Comparison of ENCODE assay signal across 1 cellular context in genomic region chr17:28750178-28751047, GRCh38.
TF ChIP-seq lines count a peak whose summit lies in the region.

No MANE protein-coding gene starts in this region.

TF ChIP-seq in K562, 482 proteins besides CTCF, POLR2A, EP300 and RAD21 (continued from another document and continues in another):
- TF ChIP-seq ZHX1 (conservative IDR thresholded peaks at IDR 0.05; ENCODE audit: low read length) (no peak; the same call in 1 of the 2 replicates), NCOA2 (IDR thresholded peaks at IDR 0.05; ENCODE audit: partially characterized antibody in 2 of 2) (no peak), PHB2 (IDR thresholded peaks at IDR 0.05; ENCODE audit: low read depth) (no peak), FOXJ3 (CRISPR knock-in tag; IDR thresholded peaks at IDR 0.05) (no peak), TAF9B (IDR thresholded peaks at IDR 0.05; ENCODE audit: partially characterized antibody) (no peak), PTBP1 (IDR thresholded peaks at IDR 0.05; ENCODE audit: low read depth, low read length) (no peak), CEBPB (tag; IDR thresholded peaks at IDR 0.05) (peak; percentile 42; the same call in 1 of the 2 replicates), ZNF232 (CRISPR knock-in tag; IDR thresholded peaks at IDR 0.05) (no peak), TRIM28 (IDR thresholded peaks at IDR 0.05) (peak; percentile 28; the same call in 1 of the 2 replicates), ZNF133 (CRISPR knock-in tag; IDR thresholded peaks at IDR 0.05) (no peak), CHD2 (IDR thresholded peaks at IDR 0.05; ENCODE audit: low read depth, low read length) (0 out of 2 replicates have a peak, but pooled peaks have one; percentile 4), KLF6 (CRISPR knock-in tag; IDR thresholded peaks at IDR 0.05; ENCODE audit: borderline replicate concordance) (no peak), VEZF1 (CRISPR knock-in tag; IDR thresholded peaks at IDR 0.05) (peak; percentile 81), TBL1XR1 (IDR thresholded peaks at IDR 0.05; ENCODE audit: low read length in 2 of 2) (peak; percentile 24 to 29; a peak in 1 of 4 replicates), TCF15 (CRISPR knock-in tag; IDR thresholded peaks at IDR 0.05) (no peak), ETS2 (tag; IDR thresholded peaks at IDR 0.05; ENCODE audit: borderline replicate concordance, poor library complexity, severe bottlenecking) (no peak), ARID3B (CRISPR knock-in tag; IDR thresholded peaks at IDR 0.05; ENCODE audit: borderline replicate concordance) (no peak), MECOM (CRISPR knock-in tag; IDR thresholded peaks at IDR 0.05) (no peak), POLR2H (tag; IDR thresholded peaks at IDR 0.05; ENCODE audit: low read depth) (0 out of 2 replicates have a peak, but pooled peaks have one; percentile 46), ZNF282 (CRISPR knock-in tag; IDR thresholded peaks at IDR 0.05) (no peak), XRCC4 (IDR thresholded peaks at IDR 0.05; ENCODE audit: extremely low read depth, insufficient read depth, insufficient read length) (no peak), JUND (IDR thresholded peaks at IDR 0.05; ENCODE audit: borderline replicate concordance, low read depth, low read length) (peak; percentile 79), JUND (tag; IDR thresholded peaks at IDR 0.05; ENCODE audit: borderline replicate concordance, low read depth, low read length) (peak; percentile 13; the same call in 1 of the 3 replicates), SMARCA5 (IDR thresholded peaks at IDR 0.05) (no peak), SLC30A9 (CRISPR knock-in tag; IDR thresholded peaks at IDR 0.05) (no peak), TARDBP (IDR thresholded peaks at IDR 0.05) (peak; percentile 55; the same call in 1 of the 2 replicates), XRCC3 (IDR thresholded peaks at IDR 0.05) (no peak), TGIF2 (CRISPR knock-in tag; IDR thresholded peaks at IDR 0.05) (no peak), SIN3A (IDR thresholded peaks at IDR 0.05; ENCODE audit: borderline replicate concordance in 2 of 2, control insufficient read depth in 1 of 2, low read depth in 2 of 2, low read length in 2 of 2) (no peak; a peak in 1 of 4 replicates), PRPF4 (IDR thresholded peaks at IDR 0.05; ENCODE audit: insufficient read depth, low read depth, low read length, poor library complexity, severe bottlenecking) (no peak), MYBL2 (IDR thresholded peaks at IDR 0.05; ENCODE audit: low read depth) (no peak), MYBL2 (CRISPR knock-in tag; IDR thresholded peaks at IDR 0.05; ENCODE audit: borderline replicate concordance) (no peak), SUPT5H (IDR thresholded peaks at IDR 0.05) (peak; percentile 20; the same call in 1 of the 2 replicates), NR4A1 (CRISPR knock-in tag; IDR thresholded peaks at IDR 0.05) (no peak), NR4A1 (tag; IDR thresholded peaks at IDR 0.05) (no peak), DPF2 (IDR thresholded peaks at IDR 0.05) (no peak), THRA (IDR thresholded peaks at IDR 0.05) (no peak)
- TF ChIP-seq, protein P1, sequence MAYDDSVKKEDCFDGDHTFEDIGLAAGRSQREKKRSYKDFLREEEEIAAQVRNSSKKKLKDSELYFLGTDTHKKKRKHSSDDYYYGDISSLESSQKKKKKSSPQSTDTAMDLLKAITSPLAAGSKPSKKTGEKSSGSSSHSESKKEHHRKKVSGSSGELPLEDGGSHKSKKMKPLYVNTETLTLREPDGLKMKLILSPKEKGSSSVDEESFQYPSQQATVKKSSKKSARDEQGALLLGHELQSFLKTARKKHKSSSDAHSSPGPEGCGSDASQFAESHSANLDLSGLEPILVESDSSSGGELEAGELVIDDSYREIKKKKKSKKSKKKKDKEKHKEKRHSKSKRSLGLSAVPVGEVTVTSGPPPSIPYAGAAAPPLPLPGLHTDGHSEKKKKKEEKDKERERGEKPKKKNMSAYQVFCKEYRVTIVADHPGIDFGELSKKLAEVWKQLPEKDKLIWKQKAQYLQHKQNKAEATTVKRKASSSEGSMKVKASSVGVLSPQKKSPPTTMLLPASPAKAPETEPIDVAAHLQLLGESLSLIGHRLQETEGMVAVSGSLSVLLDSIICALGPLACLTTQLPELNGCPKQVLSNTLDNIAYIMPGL (CRISPR knock-in tag; IDR thresholded peaks at IDR 0.05): 0 out of 2 replicates have a peak, but pooled peaks have one; percentile 68
- TF ChIP-seq, protein P2, sequence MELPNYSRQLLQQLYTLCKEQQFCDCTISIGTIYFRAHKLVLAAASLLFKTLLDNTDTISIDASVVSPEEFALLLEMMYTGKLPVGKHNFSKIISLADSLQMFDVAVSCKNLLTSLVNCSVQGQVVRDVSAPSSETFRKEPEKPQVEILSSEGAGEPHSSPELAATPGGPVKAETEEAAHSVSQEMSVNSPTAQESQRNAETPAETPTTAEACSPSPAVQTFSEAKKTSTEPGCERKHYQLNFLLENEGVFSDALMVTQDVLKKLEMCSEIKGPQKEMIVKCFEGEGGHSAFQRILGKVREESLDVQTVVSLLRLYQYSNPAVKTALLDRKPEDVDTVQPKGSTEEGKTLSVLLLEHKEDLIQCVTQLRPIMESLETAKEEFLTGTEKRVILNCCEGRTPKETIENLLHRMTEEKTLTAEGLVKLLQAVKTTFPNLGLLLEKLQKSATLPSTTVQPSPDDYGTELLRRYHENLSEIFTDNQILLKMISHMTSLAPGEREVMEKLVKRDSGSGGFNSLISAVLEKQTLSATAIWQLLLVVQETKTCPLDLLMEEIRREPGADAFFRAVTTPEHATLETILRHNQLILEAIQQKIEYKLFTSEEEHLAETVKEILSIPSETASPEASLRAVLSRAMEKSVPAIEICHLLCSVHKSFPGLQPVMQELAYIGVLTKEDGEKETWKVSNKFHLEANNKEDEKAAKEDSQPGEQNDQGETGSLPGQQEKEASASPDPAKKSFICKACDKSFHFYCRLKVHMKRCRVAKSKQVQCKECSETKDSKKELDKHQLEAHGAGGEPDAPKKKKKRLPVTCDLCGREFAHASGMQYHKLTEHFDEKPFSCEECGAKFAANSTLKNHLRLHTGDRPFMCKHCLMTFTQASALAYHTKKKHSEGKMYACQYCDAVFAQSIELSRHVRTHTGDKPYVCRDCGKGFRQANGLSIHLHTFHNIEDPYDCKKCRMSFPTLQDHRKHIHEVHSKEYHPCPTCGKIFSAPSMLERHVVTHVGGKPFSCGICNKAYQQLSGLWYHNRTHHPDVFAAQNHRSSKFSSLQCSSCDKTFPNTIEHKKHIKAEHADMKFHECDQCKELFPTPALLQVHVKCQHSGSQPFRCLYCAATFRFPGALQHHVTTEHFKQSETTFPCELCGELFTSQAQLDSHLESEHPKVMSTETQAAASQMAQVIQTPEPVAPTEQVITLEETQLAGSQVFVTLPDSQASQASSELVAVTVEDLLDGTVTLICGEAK (IDR thresholded peaks at IDR 0.05): no peak
- TF ChIP-seq, protein P2 (CRISPR knock-in tag; IDR thresholded peaks at IDR 0.05): no peak
- TF ChIP-seq, protein P3, sequence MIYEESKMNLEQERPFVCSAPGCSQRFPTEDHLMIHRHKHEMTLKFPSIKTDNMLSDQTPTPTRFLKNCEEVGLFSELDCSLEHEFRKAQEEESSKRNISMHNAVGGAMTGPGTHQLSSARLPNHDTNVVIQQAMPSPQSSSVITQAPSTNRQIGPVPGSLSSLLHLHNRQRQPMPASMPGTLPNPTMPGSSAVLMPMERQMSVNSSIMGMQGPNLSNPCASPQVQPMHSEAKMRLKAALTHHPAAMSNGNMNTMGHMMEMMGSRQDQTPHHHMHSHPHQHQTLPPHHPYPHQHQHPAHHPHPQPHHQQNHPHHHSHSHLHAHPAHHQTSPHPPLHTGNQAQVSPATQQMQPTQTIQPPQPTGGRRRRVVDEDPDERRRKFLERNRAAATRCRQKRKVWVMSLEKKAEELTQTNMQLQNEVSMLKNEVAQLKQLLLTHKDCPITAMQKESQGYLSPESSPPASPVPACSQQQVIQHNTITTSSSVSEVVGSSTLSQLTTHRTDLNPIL (CRISPR knock-in tag; IDR thresholded peaks at IDR 0.05): no peak
